Comparison of ENCODE assay signal across 17 cellular contexts in genomic region chr20:15375836-15376235, GRCh38.
"Had no signal": no experiment of that assay in that cellular context is flagged by ENCODE, and none has a peak within 500 bp of the region (broad histone marks: within the 10 kb centered on the region; RNA-seq: fewer than 3 reads in every experiment).

No MANE protein-coding gene starts in this region.

- H3K4me3 ChIP-seq: MG63, SJCRH30 had no signal

- H3K36me3 ChIP-seq: MG63, SJCRH30 had no signal

- H3K27ac ChIP-seq: SJCRH30 had no signal

- H3K9me3 ChIP-seq: MG63, SJCRH30 had no signal

- DNase-seq: KBM-7, MG63, NCI-H1092, NCI-H1105 treated with DMSO at 0.1 percent for 48 hours, NCI-H1417 treated with DMSO at 0.1 percent for 48 hours, NCI-H146, NCI-H1694 treated with DMSO at 0.1 percent for 48 hours, NCI-H1930, NCI-H2081, NCI-H2107, NCI-H345, NCI-H446 treated with DMSO at 0.1 percent for 48 hours, NCI-H510A treated with DMSO at 0.1 percent for 48 hours, NCI-H526, PC-3, SHP77 treated with DMSO at 0.1 percent for 48 hours, SJCRH30 had no signal

- H3K27me3 ChIP-seq: MG63, SJCRH30 had no signal
